12 cellular contexts compared by ENCODE assay signal in the genomic region with DNA sequence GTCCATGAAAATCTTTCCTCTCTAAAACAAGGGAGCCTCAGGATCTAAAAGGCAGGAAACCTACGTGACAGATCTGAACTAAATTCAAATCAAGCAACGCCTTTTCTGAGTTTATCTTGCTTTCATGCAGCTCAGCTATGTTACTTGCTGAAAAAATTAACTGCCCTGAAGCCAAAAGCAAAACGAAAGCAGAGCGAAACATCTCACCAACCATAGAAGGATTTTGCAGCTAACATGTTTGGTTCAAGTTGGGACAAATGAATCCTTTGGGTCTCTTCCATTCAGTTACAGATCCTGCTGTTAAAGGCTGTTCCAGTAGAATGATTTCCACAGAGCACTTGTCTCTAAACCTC. TPM values are rescaled to one million over a fixed set of nuclear protein-coding genes. Genes with fewer than 3 reads are reported as not detected.
DNase-seq lines count a peak whose midpoint lies in the region; ATAC-seq, FAIRE-seq and TF ChIP-seq lines count a peak whose summit lies in the region.
"Had no signal": no experiment of that assay in that cellular context is flagged by ENCODE, and none has a peak within 500 bp of the region (broad histone marks: within the 10 kb centered on the region; RNA-seq: fewer than 3 reads in every experiment).

No MANE protein-coding gene starts in this region.

- DNase-seq in A673 (ENCODE audit: low spot score) (no peak), bronchial epithelial cell (ENCODE audit: low read depth) (peak; percentile 45), mucosa of descending colon (no peak), dermis blood vessel endothelial cell (no peak)
- DNase-seq in NK-92 treated with Interleukin-12 subunit alpha and Interleukin-12 subunit beta, amount 100 ng/mL, for 24 hours (lab: John Stamatoyannopoulos, UW) = no peak
- DNase-seq in stimulated activated CD8-positive, alpha-beta memory T cell treated with anti-CD3 and anti-CD28 coated beads, Interleukin-4, amount 100 ng/mL, for 48 hours = no peak
- DNase-seq: activated gamma-delta T cell; NCI-H2029; stimulated activated naive CD8-positive, alpha-beta T cell treated with anti-CD3 and anti-CD28 coated beads, Interleukin-15, amount 100 ng/mL, for 72 hours had no signal

- H3K4me1 ChIP-seq in A673 (ENCODE audit: insufficient read depth, low read length, poor library complexity, severe bottlenecking) (peaks cover 11% of the 10 kb centered on the region), mucosa of descending colon (ENCODE audit: low read depth) (peaks cover 13% of the 10 kb centered on the region)

- H3K4me3 ChIP-seq in A673 (ENCODE audit: low read depth, low read length, poor library complexity, severe bottlenecking) (no peak overlapping the region), bronchial epithelial cell (ENCODE audit: low read depth, low read length) (no peak overlapping the region), mucosa of descending colon (no peak overlapping the region)

- H3K27ac ChIP-seq in A673 (ENCODE audit: low read depth, low read length, poor library complexity, severe bottlenecking) = peak overlapping the region; percentile 10

- CTCF ChIA-PET in A673 (lab: Charles Lee) = no interaction called here

- no peak for TF ChIP-seq CTCF in A673 (conservative IDR thresholded peaks at IDR 0.05; ENCODE audit: low read depth, low read length)
- TF ChIP-seq CTCF in bronchial epithelial cell (IDR thresholded peaks at IDR 0.05; ENCODE audit: insufficient read depth, low read length, severe bottlenecking) = no peak
- no peak for TF ChIP-seq CTCF in mucosa of descending colon (IDR thresholded peaks at IDR 0.05)

- no peaks in the 10 kb centered on the region for H3K36me3 ChIP-seq in A673 (ENCODE audit: insufficient read depth, low read length, poor library complexity, severe bottlenecking)
- no peaks in the 10 kb centered on the region for H3K36me3 ChIP-seq in bronchial epithelial cell (ENCODE audit: control insufficient read depth, insufficient read depth, low read length)
- no peaks in the 10 kb centered on the region for H3K36me3 ChIP-seq in mucosa of descending colon (ENCODE audit: low read depth)

- POLR2A ChIA-PET in A673 (lab: Charles Lee; ENCODE audit: low non-redundant PET) = no interaction called here

- intact Hi-C loops in A673 (cut with micrococcal nuclease; ENCODE audit: unreplicated experiment) (no loop called here), mucosa of descending colon (cut with DNase I, micrococcal nuclease) (no loop called here)

- H3K9me3 ChIP-seq in A673 (ENCODE audit: low read depth, low read length, poor library complexity, severe bottlenecking) = no peaks in the 10 kb centered on the region
- no peaks in the 10 kb centered on the region for H3K9me3 ChIP-seq in mucosa of descending colon

- H3K27me3 ChIP-seq in A673 (replicated peaks; ENCODE audit: insufficient read depth, low read depth, low read length, poor library complexity) (no peaks in the 10 kb centered on the region), bronchial epithelial cell (ENCODE audit: control insufficient read depth, insufficient read depth, low read length) (no peaks in the 10 kb centered on the region)

- BruUV-seq in A673 (replicated peaks; lab: Mats Ljungman, UMichigan) = no TSS peak

- peak; percentile 7 for ATAC-seq in HG02678 (IDR thresholded peaks at IDR 0.05; ENCODE audit: unreplicated experiment)
- peak; percentile 4 for ATAC-seq in mucosa of descending colon
- ATAC-seq in HG03045 (IDR thresholded peaks at IDR 0.05; ENCODE audit: unreplicated experiment) = no peak
- ATAC-seq: stimulated activated naive CD8-positive, alpha-beta T cell treated with anti-CD3 and anti-CD28 coated beads, Interleukin-15, amount 100 ng/mL, for 72 hours had no signal

- no peak for FAIRE-seq in bronchial epithelial cell (lab: Jason Lieb, UNC)

RNA-seq across cellular contexts. Expression of a gene that starts 0.5 kb away (rescaled TPM):
- total RNA-seq in A673 (2021) (not detected in 2 replicates), bronchial epithelial cell (under 0.01 and 0.26 TPM in 2 replicates), mucosa of descending colon (10 to 100 TPM in 1 of 3 donors, 1 to 10 TPM in 2; 4.4 to 34.5 (median 7.8) TPM), dermis blood vessel endothelial cell (0.34 TPM in 1 of 2 replicates, not detected in the other)
- total RNA-seq: osteocyte had no signal

RNA-seq across cellular contexts. Expression of a gene that starts 42.7 kb away (rescaled TPM):
- total RNA-seq in A673 (2021) (not detected in 2 replicates), bronchial epithelial cell (not detected in 2 replicates), mucosa of descending colon (not detected), dermis blood vessel endothelial cell (0.17 TPM in 1 of 2 replicates, not detected in the other)
- total RNA-seq: osteocyte had no signal

RNA-seq across cellular contexts. Expression of a gene that starts 60.0 kb away (rescaled TPM):
- total RNA-seq in A673 (2021) (0.34 and 0.87 TPM in 2 replicates), bronchial epithelial cell (44.0 and 69.6 TPM in 2 replicates), mucosa of descending colon (1 to 10 TPM; 7.0 to 8.7 (median 8.1) TPM), dermis blood vessel endothelial cell (4.3 and 7.0 TPM in 2 replicates)
